ENCODE assay signal across 8 cellular contexts in genomic region chr17:42980274-42980765, GRCh38. TPM values are rescaled to one million over a fixed set of nuclear protein-coding genes. Genes with fewer than 3 reads are reported as not detected.
DNase-seq lines count a peak whose midpoint lies in the region; ATAC-seq and TF ChIP-seq lines count a peak whose summit lies in the region.

Gene RUNDC1 (plus strand): TSS chr17:42980565. CDS start chr17:42980577, 12 bp downstream.

- peak within 1 kb of the TSS; percentile 84 to 98 (median 94) for H3K27ac Mint-ChIP-seq in immature natural killer cell

- H3K27ac ChIP-seq in WERI-Rb-1 (peak within 1 kb of the TSS; percentile 82), breast epithelium (peak within 1 kb of the TSS; percentile 90 to 96)

- H3K36me3 Mint-ChIP-seq in immature natural killer cell, result peaks cover 0 to 4% (median 3%) of the 10 kb centered on the region in 3 donors

- H3K27me3 ChIP-seq in WERI-Rb-1 (ENCODE audit: insufficient read depth, low read depth, severe bottlenecking) (no peaks in the 10 kb centered on the region), breast epithelium (no peaks in the 10 kb centered on the region)

- H3K4me3 Mint-ChIP-seq in immature natural killer cell, result peak within 1 kb of the TSS; percentile 94 to 98 (median 96)

- H3K4me3 ChIP-seq in WERI-Rb-1 (ENCODE audit: low read depth, low read length) (peak within 1 kb of the TSS; percentile 51), breast epithelium (peak within 1 kb of the TSS; percentile 91 to 100 (median 98))

- H3K9me3 ChIP-seq in WERI-Rb-1 (ENCODE audit: severe bottlenecking) (no peaks in the 10 kb centered on the region), breast epithelium (no peaks in the 10 kb centered on the region)

- TF ChIP-seq CTCF in WERI-Rb-1 (IDR thresholded peaks at IDR 0.05; ENCODE audit: low read depth, low read length) (no peak), breast epithelium (IDR thresholded peaks at IDR 0.05) (no peak)

- intact Hi-C loops in breast epithelium (cut with DNase I; ENCODE audit: low total_unique reads), result no loop called here

- no peaks in the 10 kb centered on the region for H3K9me3 Mint-ChIP-seq in immature natural killer cell

- peak; percentile 55 for TF ChIP-seq POLR2A in breast epithelium (IDR thresholded peaks at IDR 0.05)

- H3K4me1 Mint-ChIP-seq in immature natural killer cell, result peaks cover 31 to 41% of the 10 kb centered on the region in 2 donors

- peak; percentile 94 for DNase-seq in NCI-H2171 (lab: John Stamatoyannopoulos, UW)
- DNase-seq in WERI-Rb-1, result peak; percentile 96
- peak; percentile 87 to 94 for DNase-seq in breast epithelium (ENCODE audit: low spot score in 2 of 2)
- peak; percentile 86 to 87 (median 86) for DNase-seq in immature natural killer cell
- DNase-seq in smooth muscle cell of the brain vasculature (ENCODE audit: low read depth, low spot score), result peak; percentile 55

- H3K36me3 ChIP-seq in WERI-Rb-1 (peaks cover 27% of the 10 kb centered on the region), breast epithelium (no peaks in the 10 kb centered on the region)

- ATAC-seq in GM18498 (IDR thresholded peaks at IDR 0.05; ENCODE audit: unreplicated experiment) (peak; percentile 76), HG03039 (IDR thresholded peaks at IDR 0.05; ENCODE audit: unreplicated experiment) (peak; percentile 62), GM21367 (IDR thresholded peaks at IDR 0.05; ENCODE audit: unreplicated experiment) (no peak)

- H3K27me3 Mint-ChIP-seq in immature natural killer cell (ENCODE audit: low read depth in 3 of 3), result peaks cover 12 to 20% (median 15%) of the 10 kb centered on the region in 3 donors

- H3K4me1 ChIP-seq in breast epithelium, result no peaks in the 10 kb centered on the region

RNA-seq across cellular contexts. Expression of gene RUNDC1, which starts in this region (rescaled TPM):
- total RNA-seq in breast epithelium, result 10 to 100 TPM in 2 of 3 donors, 1 to 10 TPM in 1; 8.6 to 25.8 (median 22.3) TPM
- polyA plus RNA-seq in immature natural killer cell, result 10 to 100 TPM; 10.2 to 16.5 (median 13.0) TPM
